Comparison of ENCODE assay signal across 1 cellular context in the genomic region with DNA sequence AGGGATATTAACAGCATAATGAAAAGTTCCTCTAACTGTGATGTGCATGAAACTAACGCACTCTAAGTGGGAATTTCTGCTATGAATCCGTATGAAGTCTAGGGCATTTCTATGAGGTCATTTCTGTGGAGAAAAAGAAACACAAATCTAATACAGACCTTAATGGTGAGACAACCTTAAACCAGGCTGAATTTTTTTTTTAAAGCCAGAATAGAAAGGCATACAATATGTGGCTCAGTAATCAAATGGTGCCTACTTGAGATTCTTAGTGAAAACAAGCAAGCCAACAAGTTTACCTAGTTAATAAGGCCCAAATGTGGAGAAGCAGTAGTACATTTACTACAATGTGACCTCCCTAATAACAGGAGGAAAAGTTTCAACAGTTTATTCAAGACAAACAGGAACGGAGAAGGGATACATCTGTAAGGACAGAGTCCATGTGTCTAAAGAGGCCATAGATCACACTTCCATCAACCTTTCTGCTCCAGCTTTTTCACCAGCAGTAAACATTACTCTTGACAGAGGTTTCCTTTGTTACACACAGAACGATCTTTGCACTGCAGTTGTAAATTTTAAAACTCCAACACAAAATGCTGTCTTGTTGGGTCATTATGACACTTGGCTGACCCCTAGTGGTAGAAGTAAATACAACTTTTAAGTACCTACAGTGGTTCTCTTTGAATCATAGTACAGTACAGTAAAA.
A peak's percentile ranks its signal among the peaks of the same experiment; 100 is the strongest.
TF ChIP-seq lines count a peak whose summit lies in the region.

No MANE protein-coding gene starts in this region.

TF ChIP-seq in HepG2, 621 proteins besides CTCF, POLR2A, EP300 and RAD21 (continued from another document and continues in another):
- TF ChIP-seq, protein P1, sequence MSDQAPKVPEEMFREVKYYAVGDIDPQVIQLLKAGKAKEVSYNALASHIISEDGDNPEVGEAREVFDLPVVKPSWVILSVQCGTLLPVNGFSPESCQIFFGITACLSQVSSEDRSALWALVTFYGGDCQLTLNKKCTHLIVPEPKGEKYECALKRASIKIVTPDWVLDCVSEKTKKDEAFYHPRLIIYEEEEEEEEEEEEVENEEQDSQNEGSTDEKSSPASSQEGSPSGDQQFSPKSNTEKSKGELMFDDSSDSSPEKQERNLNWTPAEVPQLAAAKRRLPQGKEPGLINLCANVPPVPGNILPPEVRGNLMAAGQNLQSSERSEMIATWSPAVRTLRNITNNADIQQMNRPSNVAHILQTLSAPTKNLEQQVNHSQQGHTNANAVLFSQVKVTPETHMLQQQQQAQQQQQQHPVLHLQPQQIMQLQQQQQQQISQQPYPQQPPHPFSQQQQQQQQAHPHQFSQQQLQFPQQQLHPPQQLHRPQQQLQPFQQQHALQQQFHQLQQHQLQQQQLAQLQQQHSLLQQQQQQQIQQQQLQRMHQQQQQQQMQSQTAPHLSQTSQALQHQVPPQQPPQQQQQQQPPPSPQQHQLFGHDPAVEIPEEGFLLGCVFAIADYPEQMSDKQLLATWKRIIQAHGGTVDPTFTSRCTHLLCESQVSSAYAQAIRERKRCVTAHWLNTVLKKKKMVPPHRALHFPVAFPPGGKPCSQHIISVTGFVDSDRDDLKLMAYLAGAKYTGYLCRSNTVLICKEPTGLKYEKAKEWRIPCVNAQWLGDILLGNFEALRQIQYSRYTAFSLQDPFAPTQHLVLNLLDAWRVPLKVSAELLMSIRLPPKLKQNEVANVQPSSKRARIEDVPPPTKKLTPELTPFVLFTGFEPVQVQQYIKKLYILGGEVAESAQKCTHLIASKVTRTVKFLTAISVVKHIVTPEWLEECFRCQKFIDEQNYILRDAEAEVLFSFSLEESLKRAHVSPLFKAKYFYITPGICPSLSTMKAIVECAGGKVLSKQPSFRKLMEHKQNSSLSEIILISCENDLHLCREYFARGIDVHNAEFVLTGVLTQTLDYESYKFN (CRISPR knock-in tag; conservative IDR thresholded peaks at IDR 0.05), result peak; percentile 99
- TF ChIP-seq, protein P2, sequence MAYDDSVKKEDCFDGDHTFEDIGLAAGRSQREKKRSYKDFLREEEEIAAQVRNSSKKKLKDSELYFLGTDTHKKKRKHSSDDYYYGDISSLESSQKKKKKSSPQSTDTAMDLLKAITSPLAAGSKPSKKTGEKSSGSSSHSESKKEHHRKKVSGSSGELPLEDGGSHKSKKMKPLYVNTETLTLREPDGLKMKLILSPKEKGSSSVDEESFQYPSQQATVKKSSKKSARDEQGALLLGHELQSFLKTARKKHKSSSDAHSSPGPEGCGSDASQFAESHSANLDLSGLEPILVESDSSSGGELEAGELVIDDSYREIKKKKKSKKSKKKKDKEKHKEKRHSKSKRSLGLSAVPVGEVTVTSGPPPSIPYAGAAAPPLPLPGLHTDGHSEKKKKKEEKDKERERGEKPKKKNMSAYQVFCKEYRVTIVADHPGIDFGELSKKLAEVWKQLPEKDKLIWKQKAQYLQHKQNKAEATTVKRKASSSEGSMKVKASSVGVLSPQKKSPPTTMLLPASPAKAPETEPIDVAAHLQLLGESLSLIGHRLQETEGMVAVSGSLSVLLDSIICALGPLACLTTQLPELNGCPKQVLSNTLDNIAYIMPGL (CRISPR knock-in tag; IDR thresholded peaks at IDR 0.05; ENCODE audit: borderline replicate concordance in 1 of 2, low read depth in 1 of 2), result peak; percentile 66 to 74; a peak in 3 of 4 replicates
- TF ChIP-seq ZNF83 (CRISPR knock-in tag; IDR thresholded peaks at IDR 0.05; ENCODE audit: borderline replicate concordance), result no peak
- peak; percentile 89 for TF ChIP-seq FOXK1 (CRISPR knock-in tag; IDR thresholded peaks at IDR 0.05; ENCODE audit: borderline replicate concordance, low read depth)
- TF ChIP-seq, protein P3, sequence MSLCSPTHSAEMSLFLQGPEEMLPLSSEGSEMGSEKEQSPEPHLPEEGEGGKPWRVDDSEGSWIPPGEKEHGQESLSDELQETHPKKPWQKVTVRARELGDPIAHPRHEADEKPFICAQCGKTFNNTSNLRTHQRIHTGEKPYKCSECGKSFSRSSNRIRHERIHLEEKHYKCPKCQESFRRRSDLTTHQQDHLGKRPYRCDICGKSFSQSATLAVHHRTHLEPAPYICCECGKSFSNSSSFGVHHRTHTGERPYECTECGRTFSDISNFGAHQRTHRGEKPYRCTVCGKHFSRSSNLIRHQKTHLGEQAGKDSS (CRISPR knock-in tag; IDR thresholded peaks at IDR 0.05; ENCODE audit: borderline replicate concordance, low read depth), result no peak
- TF ChIP-seq, protein P4, sequence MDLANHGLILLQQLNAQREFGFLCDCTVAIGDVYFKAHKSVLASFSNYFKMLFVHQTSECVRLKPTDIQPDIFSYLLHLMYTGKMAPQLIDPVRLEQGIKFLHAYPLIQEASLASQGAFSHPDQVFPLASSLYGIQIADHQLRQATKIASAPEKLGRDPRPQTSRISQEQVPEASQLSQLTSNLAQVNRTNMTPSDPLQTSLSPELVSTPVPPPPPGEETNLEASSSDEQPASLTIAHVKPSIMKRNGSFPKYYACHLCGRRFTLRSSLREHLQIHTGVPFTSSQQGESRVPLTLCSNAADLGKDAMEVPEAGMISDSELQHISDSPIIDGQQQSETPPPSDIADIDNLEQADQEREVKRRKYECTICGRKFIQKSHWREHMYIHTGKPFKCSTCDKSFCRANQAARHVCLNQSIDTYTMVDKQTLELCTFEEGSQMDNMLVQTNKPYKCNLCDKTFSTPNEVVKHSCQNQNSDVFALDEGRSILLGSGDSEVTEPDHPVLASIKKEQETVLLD (CRISPR knock-in tag; IDR thresholded peaks at IDR 0.05; ENCODE audit: low read depth), result no peak
- no peak; the same call in 1 of the 2 replicates for TF ChIP-seq ZNF772 (CRISPR knock-in tag; IDR thresholded peaks at IDR 0.05)
- no peak for TF ChIP-seq TSC22D2 (CRISPR knock-in tag; IDR thresholded peaks at IDR 0.05; ENCODE audit: borderline replicate concordance)
- TF ChIP-seq TBX3 (IDR thresholded peaks at IDR 0.05; ENCODE audit: borderline replicate concordance), result peak; percentile 61; the same call in 1 of the 2 replicates
- TF ChIP-seq, protein P5, sequence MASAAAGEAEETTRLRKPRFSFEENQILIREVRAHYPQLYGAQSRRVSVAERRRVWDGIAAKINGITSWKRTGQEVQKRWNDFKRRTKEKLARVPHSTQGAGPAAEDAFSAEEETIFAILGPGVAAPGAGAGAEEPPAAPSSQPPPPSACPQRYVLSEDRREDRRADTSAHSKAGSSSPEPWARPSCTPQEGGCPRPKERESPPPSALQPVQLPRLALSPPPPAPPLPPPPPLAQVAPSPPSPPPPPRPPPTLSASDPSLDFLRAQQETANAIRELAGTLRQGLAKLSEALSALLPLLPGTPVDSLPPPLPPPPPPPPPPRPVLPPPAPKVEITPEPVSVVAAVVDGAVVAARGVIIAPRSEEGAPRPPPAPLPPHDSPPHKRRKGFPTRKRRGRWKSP (CRISPR knock-in tag; IDR thresholded peaks at IDR 0.05), result peak; percentile 67; the same call in 1 of the 2 replicates
- peak; percentile 75; the same call in 1 of the 2 replicates for TF ChIP-seq SMYD3 (CRISPR knock-in tag; IDR thresholded peaks at IDR 0.05)
- TF ChIP-seq MAFF (IDR thresholded peaks at IDR 0.05; ENCODE audit: low read depth, low read length), result 0 out of 2 replicates have a peak, but pooled peaks have one; percentile 6
- TF ChIP-seq, protein P6, sequence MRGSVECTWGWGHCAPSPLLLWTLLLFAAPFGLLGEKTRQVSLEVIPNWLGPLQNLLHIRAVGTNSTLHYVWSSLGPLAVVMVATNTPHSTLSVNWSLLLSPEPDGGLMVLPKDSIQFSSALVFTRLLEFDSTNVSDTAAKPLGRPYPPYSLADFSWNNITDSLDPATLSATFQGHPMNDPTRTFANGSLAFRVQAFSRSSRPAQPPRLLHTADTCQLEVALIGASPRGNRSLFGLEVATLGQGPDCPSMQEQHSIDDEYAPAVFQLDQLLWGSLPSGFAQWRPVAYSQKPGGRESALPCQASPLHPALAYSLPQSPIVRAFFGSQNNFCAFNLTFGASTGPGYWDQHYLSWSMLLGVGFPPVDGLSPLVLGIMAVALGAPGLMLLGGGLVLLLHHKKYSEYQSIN (CRISPR knock-in tag; IDR thresholded peaks at IDR 0.05; ENCODE audit: borderline replicate concordance), result no peak
- TF ChIP-seq, protein P7, sequence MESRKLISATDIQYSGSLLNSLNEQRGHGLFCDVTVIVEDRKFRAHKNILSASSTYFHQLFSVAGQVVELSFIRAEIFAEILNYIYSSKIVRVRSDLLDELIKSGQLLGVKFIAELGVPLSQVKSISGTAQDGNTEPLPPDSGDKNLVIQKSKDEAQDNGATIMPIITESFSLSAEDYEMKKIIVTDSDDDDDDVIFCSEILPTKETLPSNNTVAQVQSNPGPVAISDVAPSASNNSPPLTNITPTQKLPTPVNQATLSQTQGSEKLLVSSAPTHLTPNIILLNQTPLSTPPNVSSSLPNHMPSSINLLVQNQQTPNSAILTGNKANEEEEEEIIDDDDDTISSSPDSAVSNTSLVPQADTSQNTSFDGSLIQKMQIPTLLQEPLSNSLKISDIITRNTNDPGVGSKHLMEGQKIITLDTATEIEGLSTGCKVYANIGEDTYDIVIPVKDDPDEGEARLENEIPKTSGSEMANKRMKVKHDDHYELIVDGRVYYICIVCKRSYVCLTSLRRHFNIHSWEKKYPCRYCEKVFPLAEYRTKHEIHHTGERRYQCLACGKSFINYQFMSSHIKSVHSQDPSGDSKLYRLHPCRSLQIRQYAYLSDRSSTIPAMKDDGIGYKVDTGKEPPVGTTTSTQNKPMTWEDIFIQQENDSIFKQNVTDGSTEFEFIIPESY (CRISPR knock-in tag; IDR thresholded peaks at IDR 0.05), result peak; percentile 23; the same call in 1 of the 2 replicates
- TF ChIP-seq HNRNPUL1 (IDR thresholded peaks at IDR 0.05; ENCODE audit: low read depth, low read length), result no peak
- TF ChIP-seq REPIN1 (CRISPR knock-in tag; IDR thresholded peaks at IDR 0.05; ENCODE audit: borderline replicate concordance, low read depth), result peak; percentile 88
- TF ChIP-seq, protein P8, sequence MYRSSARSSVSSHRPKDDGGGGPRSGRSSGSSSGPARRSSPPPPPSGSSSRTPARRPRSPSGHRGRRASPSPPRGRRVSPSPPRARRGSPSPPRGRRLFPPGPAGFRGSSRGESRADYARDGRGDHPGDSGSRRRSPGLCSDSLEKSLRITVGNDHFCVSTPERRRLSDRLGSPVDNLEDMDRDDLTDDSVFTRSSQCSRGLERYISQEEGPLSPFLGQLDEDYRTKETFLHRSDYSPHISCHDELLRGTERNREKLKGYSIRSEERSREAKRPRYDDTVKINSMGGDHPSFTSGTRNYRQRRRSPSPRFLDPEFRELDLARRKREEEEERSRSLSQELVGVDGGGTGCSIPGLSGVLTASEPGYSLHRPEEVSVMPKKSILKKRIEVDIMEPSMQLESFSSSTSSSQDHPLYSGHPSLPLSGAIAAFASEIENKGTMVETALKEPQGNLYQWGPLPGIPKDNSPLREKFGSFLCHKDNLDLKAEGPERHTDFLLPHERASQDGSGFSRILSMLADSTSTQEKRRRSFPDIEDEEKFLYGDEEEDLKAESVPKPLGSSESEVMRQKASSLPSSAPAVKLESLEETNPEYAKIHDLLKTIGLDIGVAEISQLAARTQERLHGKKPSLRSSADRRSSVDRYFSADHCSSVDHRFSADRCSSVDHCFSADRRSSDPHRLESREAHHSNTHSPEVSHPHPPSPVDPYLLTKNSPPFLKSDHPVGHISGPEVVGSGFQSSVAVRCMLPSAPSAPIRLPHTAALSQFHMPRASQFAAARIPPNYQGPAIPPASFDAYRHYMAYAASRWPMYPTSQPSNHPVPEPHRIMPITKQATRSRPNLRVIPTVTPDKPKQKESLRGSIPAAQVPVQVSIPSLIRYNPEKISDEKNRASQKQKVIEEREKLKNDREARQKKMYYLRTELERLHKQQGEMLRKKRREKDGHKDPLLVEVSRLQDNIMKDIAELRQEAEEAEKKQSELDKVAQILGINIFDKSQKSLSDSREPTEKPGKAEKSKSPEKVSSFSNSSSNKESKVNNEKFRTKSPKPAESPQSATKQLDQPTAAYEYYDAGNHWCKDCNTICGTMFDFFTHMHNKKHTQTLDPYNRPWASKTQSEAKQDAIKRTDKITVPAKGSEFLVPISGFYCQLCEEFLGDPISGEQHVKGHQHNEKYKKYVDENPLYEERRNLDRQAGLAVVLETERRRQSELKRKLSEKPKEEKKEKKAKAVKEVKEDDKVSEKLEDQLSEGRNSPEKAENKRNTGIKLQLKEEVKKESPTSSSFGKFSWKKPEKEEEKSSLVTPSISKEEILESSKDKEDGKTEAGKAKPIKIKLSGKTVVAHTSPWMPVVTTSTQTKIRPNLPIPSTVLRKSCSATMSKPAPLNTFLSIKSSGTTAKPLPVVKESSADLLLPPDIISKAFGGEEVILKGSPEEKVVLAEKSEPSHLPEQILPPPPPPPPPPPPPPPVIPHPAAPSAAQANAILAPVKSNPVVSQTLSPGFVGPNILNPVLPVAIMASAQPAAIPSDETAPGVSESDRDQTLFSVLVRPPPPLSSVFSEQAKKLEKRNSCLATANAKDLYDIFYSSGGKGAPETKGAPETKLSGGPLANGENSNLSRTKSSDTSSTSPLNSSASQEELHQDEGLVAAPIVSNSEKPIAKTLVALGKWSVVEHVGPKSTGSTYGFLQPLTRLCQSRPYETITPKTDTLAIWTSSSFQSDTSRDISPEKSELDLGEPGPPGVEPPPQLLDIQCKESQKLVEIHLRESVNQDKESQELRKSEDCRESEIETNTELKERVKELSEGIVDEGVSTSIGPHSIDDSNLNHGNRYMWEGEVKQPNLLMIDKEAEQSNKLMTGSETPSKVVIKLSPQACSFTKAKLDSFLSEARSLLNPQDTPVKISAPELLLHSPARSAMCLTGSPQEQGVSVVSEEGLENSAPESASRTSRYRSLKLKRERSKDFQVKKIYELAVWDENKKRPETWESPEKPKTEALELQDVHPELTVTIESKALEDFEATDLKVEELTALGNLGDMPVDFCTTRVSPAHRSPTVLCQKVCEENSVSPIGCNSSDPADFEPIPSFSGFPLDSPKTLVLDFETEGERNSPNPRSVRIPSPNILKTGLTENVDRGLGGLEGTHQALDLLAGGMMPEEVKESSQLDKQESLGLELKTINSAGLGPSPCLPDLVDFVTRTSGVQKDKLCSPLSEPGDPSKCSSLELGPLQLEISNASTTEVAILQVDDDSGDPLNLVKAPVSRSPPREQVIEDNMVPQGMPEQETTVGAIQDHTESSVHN (CRISPR knock-in tag; IDR thresholded peaks at IDR 0.05), result no peak
- TF ChIP-seq ESRRA (CRISPR knock-in tag; IDR thresholded peaks at IDR 0.05; ENCODE audit: low read depth), result peak; percentile 78; the same call in 1 of the 2 replicates
